In genomic region chr14:54207991-54208520, GRCh38 we compare ENCODE assay signal across 19 cellular contexts.
"Had no signal": no experiment of that assay in that cellular context is flagged by ENCODE, and none has a peak within 500 bp of the region (broad histone marks: within the 10 kb centered on the region; RNA-seq: fewer than 3 reads in every experiment).

No MANE protein-coding gene starts in this region.

- H3K27me3 ChIP-seq: esophagus squamous epithelium, foreskin keratinocyte, neural progenitor cell, tibial artery had no signal

- H3K4me3 ChIP-seq: esophagus squamous epithelium, neural progenitor cell, tibial artery had no signal

- DNase-seq: activated B cell treated with CpG ODN at 0.5 μM for 24 hours; activated CD4-positive, alpha-beta T cell treated with anti-CD3 and anti-CD28 coated beads, Interleukin-2, amount 10 ng/mL, durations not matched to agents 24 days and 14 days; activated CD8-positive, alpha-beta memory T cell treated with anti-CD3 and anti-CD28 coated beads, Interleukin-2, amount 50 U/mL, for 4 hours; activated CD8-positive, alpha-beta T cell treated with anti-CD3 and anti-CD28 coated beads, Interleukin-2, amount 10 ng/mL, durations not matched to agents 7 days and 5 days; activated gamma-delta T cell treated with Interleukin-2 at 50 U/mL for 16 hours; activated naive CD8-positive, alpha-beta T cell treated with anti-CD3 and anti-CD28 coated beads for 36 hours; activated T-cell treated with anti-CD3 and anti-CD28 coated beads, Interleukin-2, amount 50 U/mL, for 72 hours; esophagus squamous epithelium; foreskin keratinocyte; kidney glomerular epithelial cell; midbrain; retina; small intestine; stimulated activated CD4-positive, alpha-beta T cell treated with anti-CD3 and anti-CD28 coated beads, Interleukin-4, amount 100 ng/mL, for 24 hours; stimulated activated naive CD4-positive, alpha-beta T cell; SW 1271; tibial artery had no signal

- H3K27ac ChIP-seq: esophagus squamous epithelium, foreskin keratinocyte, neural progenitor cell, parathyroid adenoma, tibial artery had no signal

- H3K36me3 Mint-ChIP-seq: activated naive CD8-positive, alpha-beta T cell treated with anti-CD3 and anti-CD28 coated beads for 36 hours; neural progenitor cell had no signal

- ATAC-seq: activated CD8-positive, alpha-beta T cell treated with anti-CD3 and anti-CD28 coated beads, Interleukin-2, amount 10 ng/mL, durations not matched to agents 7 days and 5 days; activated T-cell treated with anti-CD3 and anti-CD28 coated beads, Interleukin-2, amount 50 U/mL, for 72 hours; foreskin keratinocyte had no signal

- H3K9ac ChIP-seq: neural progenitor cell, parathyroid adenoma had no signal

- H3K4me1 ChIP-seq: neural progenitor cell, parathyroid adenoma had no signal

- H3K79me2 ChIP-seq: parathyroid adenoma had no signal

- H3K9me3 Mint-ChIP-seq: activated B cell treated with CpG ODN at 0.5 μM for 24 hours; activated CD4-positive, alpha-beta T cell treated with anti-CD3 and anti-CD28 coated beads, Interleukin-2, amount 10 ng/mL, durations not matched to agents 24 days and 14 days; activated naive CD8-positive, alpha-beta T cell treated with anti-CD3 and anti-CD28 coated beads for 36 hours; activated T-cell treated with anti-CD3 and anti-CD28 coated beads, Interleukin-2, amount 50 U/mL, for 72 hours had no signal

- H3K4me3 Mint-ChIP-seq: activated B cell treated with CpG ODN at 0.5 μM for 24 hours; activated CD4-positive, alpha-beta T cell treated with anti-CD3 and anti-CD28 coated beads, Interleukin-2, amount 10 ng/mL, durations not matched to agents 24 days and 14 days; activated CD8-positive, alpha-beta T cell treated with anti-CD3 and anti-CD28 coated beads, Interleukin-2, amount 10 ng/mL, durations not matched to agents 7 days and 5 days; activated naive CD8-positive, alpha-beta T cell treated with anti-CD3 and anti-CD28 coated beads for 36 hours; activated T-cell treated with anti-CD3 and anti-CD28 coated beads, Interleukin-2, amount 50 U/mL, for 72 hours; neural progenitor cell had no signal

- H3K4me1 Mint-ChIP-seq: activated B cell treated with CpG ODN at 0.5 μM for 24 hours; activated CD4-positive, alpha-beta T cell treated with anti-CD3 and anti-CD28 coated beads, Interleukin-2, amount 10 ng/mL, durations not matched to agents 24 days and 14 days; activated naive CD8-positive, alpha-beta T cell treated with anti-CD3 and anti-CD28 coated beads for 36 hours; neural progenitor cell had no signal

- H2AFZ ChIP-seq: neural progenitor cell, parathyroid adenoma had no signal

- H3K9me3 ChIP-seq: esophagus squamous epithelium, tibial artery had no signal

- H3K27ac Mint-ChIP-seq: activated B cell treated with CpG ODN at 0.5 μM for 24 hours; activated CD4-positive, alpha-beta T cell treated with anti-CD3 and anti-CD28 coated beads, Interleukin-2, amount 10 ng/mL, durations not matched to agents 24 days and 14 days; activated CD8-positive, alpha-beta T cell treated with anti-CD3 and anti-CD28 coated beads, Interleukin-2, amount 10 ng/mL, durations not matched to agents 7 days and 5 days; activated naive CD8-positive, alpha-beta T cell treated with anti-CD3 and anti-CD28 coated beads for 36 hours; activated T-cell treated with anti-CD3 and anti-CD28 coated beads, Interleukin-2, amount 50 U/mL, for 72 hours; neural progenitor cell had no signal

- H3K36me3 ChIP-seq: esophagus squamous epithelium, neural progenitor cell, tibial artery had no signal

- H3K4me2 ChIP-seq: neural progenitor cell had no signal
